Comparison of ENCODE assay signal across 8 cellular contexts in the genomic region with DNA sequence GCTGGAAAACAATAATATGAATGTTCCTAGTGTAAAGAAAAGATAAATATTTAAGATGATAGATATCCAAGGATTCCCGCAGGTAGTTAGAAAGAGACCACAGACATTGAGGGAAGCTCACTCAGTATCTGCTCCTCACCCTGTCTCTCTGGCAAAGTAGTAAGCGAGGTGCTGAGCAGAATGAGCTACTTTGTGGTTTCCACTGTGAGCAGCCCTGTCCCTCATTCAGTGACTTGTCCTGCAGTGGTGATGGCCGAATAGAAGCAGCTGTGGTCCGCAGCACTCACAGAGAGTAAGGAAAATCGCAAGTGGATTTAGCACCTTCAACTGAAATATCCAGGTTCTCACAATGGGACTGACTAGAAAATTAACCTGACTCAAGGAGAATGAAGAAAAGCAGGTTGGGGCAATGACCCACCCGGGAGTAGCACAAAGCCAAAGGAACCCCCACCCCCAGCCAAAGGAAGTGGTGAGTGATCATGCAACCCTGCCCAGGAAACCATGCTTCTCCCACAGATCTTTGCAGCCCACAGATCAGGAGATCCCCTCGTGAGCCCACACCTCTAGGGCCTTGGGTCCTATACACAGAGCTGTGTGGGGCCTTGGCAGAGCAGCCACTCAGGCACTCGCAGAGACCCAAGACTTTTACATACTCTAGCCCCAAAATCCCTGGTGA. TPM values are rescaled to one million over a fixed set of nuclear protein-coding genes. Genes with fewer than 3 reads are reported as not detected.
DNase-seq lines count a peak whose midpoint lies in the region; ATAC-seq and TF ChIP-seq lines count a peak whose summit lies in the region.

No MANE protein-coding gene starts in this region.

- peaks cover 4% of the 10 kb centered on the region for H3K9me3 Mint-ChIP-seq in activated naive CD4-positive, alpha-beta T cell treated with anti-CD3 and anti-CD28 coated beads, Interleukin-2, amount 50 U/mL, for 24 hours
- H3K9me3 Mint-ChIP-seq in stimulated activated memory B cell treated with anti-CD40 and anti-IgM and Interleukin-4, amounts not matched to agents 10 μg/mL and 1 μg/mL and 100 μg/mL, for 72 hours, result no peaks in the 10 kb centered on the region
- H3K9me3 Mint-ChIP-seq in endodermal cell, result no peaks in the 10 kb centered on the region

- H3K27ac ChIP-seq in WERI-Rb-1 (no peak overlapping the region), endodermal cell (ENCODE audit: low read depth, low read length) (no peak overlapping the region)

- H3K4me1 Mint-ChIP-seq in activated naive CD4-positive, alpha-beta T cell treated with anti-CD3 and anti-CD28 coated beads, Interleukin-2, amount 50 U/mL, for 24 hours, result peaks cover 42% of the 10 kb centered on the region
- peaks cover 14% of the 10 kb centered on the region for H3K4me1 Mint-ChIP-seq in stimulated activated memory B cell treated with anti-CD40 and anti-IgM and Interleukin-4, amounts not matched to agents 10 μg/mL and 1 μg/mL and 100 μg/mL, for 72 hours
- no peaks in the 10 kb centered on the region for H3K4me1 Mint-ChIP-seq in endodermal cell

- H3K4me1 ChIP-seq in endodermal cell (ENCODE audit: control insufficient read depth, insufficient read depth, low read length), result no peaks in the 10 kb centered on the region

- H3K4me3 ChIP-seq in NB4 (ENCODE audit: low read depth, low read length), result peak overlapping the region; percentile 50
- no peak overlapping the region for H3K4me3 ChIP-seq in WERI-Rb-1 (ENCODE audit: low read depth, low read length)
- no peak overlapping the region for H3K4me3 ChIP-seq in endodermal cell (ENCODE audit: low read length)

- 88 to 95% methylated on average over 4 to 8 of the region's 8 CpGs for WGBS in endodermal cell (ENCODE audit: insufficient coverage in 1 of 2, insufficient read length in 1 of 2), 2 experiments

- H3K9me3 ChIP-seq in WERI-Rb-1 (ENCODE audit: severe bottlenecking) (no peaks in the 10 kb centered on the region), endodermal cell (ENCODE audit: control insufficient read depth, low read length) (no peaks in the 10 kb centered on the region)

- no peak overlapping the region for H3K9ac ChIP-seq in endodermal cell (ENCODE audit: extremely low read depth, low read length, poor library complexity, severe bottlenecking)

- DNase-seq in activated CD4-positive, alpha-beta T cell treated with anti-CD3 and anti-CD28 coated beads for 4 hours, result peak; percentile 23 to 28
- DNase-seq in activated CD4-positive, alpha-beta T cell treated with anti-CD3 and anti-CD28 coated beads for 1 hour, result no peak
- peak; percentile 90 for DNase-seq in NB4 (ENCODE audit: low read depth)
- no peak for DNase-seq in cerebellum (ENCODE audit: low spot score)
- no peak for DNase-seq in WERI-Rb-1
- DNase-seq in endodermal cell, result no peak

- H3K36me3 ChIP-seq in WERI-Rb-1, result no peaks in the 10 kb centered on the region
- H3K36me3 ChIP-seq in endodermal cell (ENCODE audit: control insufficient read depth, insufficient read depth, low read length), result no peaks in the 10 kb centered on the region

- H3K36me3 Mint-ChIP-seq in activated naive CD4-positive, alpha-beta T cell treated with anti-CD3 and anti-CD28 coated beads, Interleukin-2, amount 50 U/mL, for 24 hours, result no peaks in the 10 kb centered on the region
- no peaks in the 10 kb centered on the region for H3K36me3 Mint-ChIP-seq in stimulated activated memory B cell treated with anti-CD40 and anti-IgM and Interleukin-4, amounts not matched to agents 10 μg/mL and 1 μg/mL and 100 μg/mL, for 72 hours
- H3K36me3 Mint-ChIP-seq in endodermal cell (ENCODE audit: low read depth), result no peaks in the 10 kb centered on the region

- no peaks in the 10 kb centered on the region for H3K27me3 ChIP-seq in WERI-Rb-1 (ENCODE audit: insufficient read depth, low read depth, severe bottlenecking)
- H3K27me3 ChIP-seq in endodermal cell (ENCODE audit: control insufficient read depth, insufficient read depth, low read length, poor library complexity, severe bottlenecking), result no peaks in the 10 kb centered on the region

- TF ChIP-seq POLR2A in NB4 (IDR thresholded peaks at IDR 0.05; ENCODE audit: extremely low read depth, insufficient read length), result no peak

- no peak for TF ChIP-seq CTCF in NB4 (IDR thresholded peaks at IDR 0.05; ENCODE audit: low read depth, low read length)
- no peak for TF ChIP-seq CTCF in WERI-Rb-1 (IDR thresholded peaks at IDR 0.05; ENCODE audit: low read depth, low read length)
- TF ChIP-seq CTCF in endodermal cell (conservative IDR thresholded peaks at IDR 0.05), result no peak

- H3K27ac Mint-ChIP-seq in activated naive CD4-positive, alpha-beta T cell treated with anti-CD3 and anti-CD28 coated beads, Interleukin-2, amount 50 U/mL, for 24 hours, result no peak overlapping the region
- peak overlapping the region; percentile 13 for H3K27ac Mint-ChIP-seq in stimulated activated memory B cell treated with anti-CD40 and anti-IgM and Interleukin-4, amounts not matched to agents 10 μg/mL and 1 μg/mL and 100 μg/mL, for 72 hours
- H3K27ac Mint-ChIP-seq in endodermal cell, result no peak overlapping the region

- ATAC-seq in stimulated activated memory B cell treated with anti-CD40 and anti-IgM and Interleukin-4, amounts not matched to agents 10 μg/mL and 1 μg/mL and 100 μg/mL, for 72 hours, result peak; percentile 48

- no peaks in the 10 kb centered on the region for H3K27me3 Mint-ChIP-seq in activated naive CD4-positive, alpha-beta T cell treated with anti-CD3 and anti-CD28 coated beads, Interleukin-2, amount 50 U/mL, for 24 hours
- H3K27me3 Mint-ChIP-seq in stimulated activated memory B cell treated with anti-CD40 and anti-IgM and Interleukin-4, amounts not matched to agents 10 μg/mL and 1 μg/mL and 100 μg/mL, for 72 hours, result no peaks in the 10 kb centered on the region
- peaks cover 3% of the 10 kb centered on the region for H3K27me3 Mint-ChIP-seq in endodermal cell (ENCODE audit: insufficient read depth)

- peak overlapping the region; percentile 11 for H3K4me3 Mint-ChIP-seq in activated naive CD4-positive, alpha-beta T cell treated with anti-CD3 and anti-CD28 coated beads, Interleukin-2, amount 50 U/mL, for 24 hours
- no peak overlapping the region for H3K4me3 Mint-ChIP-seq in stimulated activated memory B cell treated with anti-CD40 and anti-IgM and Interleukin-4, amounts not matched to agents 10 μg/mL and 1 μg/mL and 100 μg/mL, for 72 hours
- H3K4me3 Mint-ChIP-seq in endodermal cell, result no peak overlapping the region

RNA-seq across cellular contexts. Expression of a gene that starts 21.8 kb away (rescaled TPM):
- 11.4 TPM for total RNA-seq in cerebellum
- 10 to 100 TPM; 33.4 to 37.7 TPM for total RNA-seq in endodermal cell
- 24.0 TPM for polyA plus RNA-seq in endodermal cell (2013, experiment 1 of 2)
- polyA plus RNA-seq in endodermal cell (2013, experiment 2 of 2), result 22.2 TPM

RNA-seq across cellular contexts. Expression of a gene that starts 31.9 kb away (rescaled TPM):
- not detected for total RNA-seq in cerebellum
- total RNA-seq in endodermal cell, result under 1 TPM in 1 of 2 donors, not detected in 1; 0.22 TPM
- not detected for polyA plus RNA-seq in endodermal cell (2013, experiment 1 of 2)
- not detected for polyA plus RNA-seq in endodermal cell (2013, experiment 2 of 2)

RNA-seq across cellular contexts. Expression of a gene that starts 45.1 kb away (rescaled TPM):
- total RNA-seq in cerebellum, result 731 TPM
- total RNA-seq in endodermal cell, result 1,000 to 10,000 TPM; 1,584 to 1,777 TPM
- polyA plus RNA-seq in endodermal cell (2013, experiment 1 of 2), result 2,503 TPM
- 2,213 TPM for polyA plus RNA-seq in endodermal cell (2013, experiment 2 of 2)

Comparison
In these comparisons a context has a peak if more than half of its experiments do, and no peak if none do; other contexts are left out.
1. DNase-seq: peak in activated CD4-positive, alpha-beta T cell treated with anti-CD3 and anti-CD28 coated beads for 4 hours (2 of 2) and NB4 (single experiment); none in activated CD4-positive, alpha-beta T cell treated with anti-CD3 and anti-CD28 coated beads for 1 hour (single experiment), cerebellum (single experiment), WERI-Rb-1 (single experiment) and endodermal cell (single experiment).